15 cellular contexts compared by ENCODE assay signal in the genomic region with DNA sequence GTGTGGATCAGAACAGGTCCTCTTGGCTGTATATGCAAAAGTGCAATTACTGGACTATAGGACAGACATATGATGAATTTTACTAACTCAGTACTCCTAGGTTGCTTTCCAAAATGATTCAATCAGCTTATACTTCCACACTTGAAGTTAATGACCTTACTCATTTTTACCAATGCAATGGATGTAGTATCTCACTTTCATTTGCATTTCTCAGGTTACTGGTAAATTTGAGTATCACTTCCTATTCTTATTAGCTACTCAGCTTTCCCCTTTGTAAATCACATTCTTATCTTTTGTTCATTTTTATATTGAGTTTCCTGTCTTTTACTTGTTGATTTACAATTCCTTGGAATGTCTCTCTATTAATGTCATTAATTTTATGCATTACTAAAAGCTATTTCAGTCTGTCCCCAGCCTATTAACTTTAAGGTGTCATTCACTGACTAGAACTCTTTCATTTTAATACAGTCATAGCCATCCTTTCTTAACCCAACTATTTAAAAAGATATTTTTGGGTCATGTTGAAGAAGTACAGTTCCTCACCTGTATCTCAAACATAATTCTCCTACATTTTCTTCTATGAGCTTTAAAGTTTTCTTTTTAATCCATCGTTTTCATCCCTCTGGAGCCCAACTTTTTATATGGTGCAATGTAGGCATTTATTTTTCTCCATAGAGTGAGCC.
DNase-seq lines count a peak whose midpoint lies in the region; ATAC-seq lines count a peak whose summit lies in the region.
"Had no signal": no experiment of that assay in that cellular context is flagged by ENCODE, and none has a peak within 500 bp of the region (broad histone marks: within the 10 kb centered on the region; RNA-seq: fewer than 3 reads in every experiment).

No MANE protein-coding gene starts in this region.

- H3K36me3 Mint-ChIP-seq in stimulated activated naive B cell treated with anti-CD40 and anti-IgM and Interleukin-4, amounts not matched to agents 10 μg/mL and 1 μg/mL and 100 μg/mL, for 72 hours = no peaks in the 10 kb centered on the region
- H3K36me3 Mint-ChIP-seq: activated CD8-positive, alpha-beta memory T cell treated with anti-CD3 and anti-CD28 coated beads, Interleukin-2, amount 10 ng/mL, durations not matched to agents 7 days and 5 days; CD8-positive, alpha-beta memory T cell had no signal

- no peak overlapping the region for H3K27ac ChIP-seq in effector memory CD4-positive, alpha-beta T cell (ENCODE audit: insufficient read depth, low read length, poor library complexity, severe bottlenecking)
- H3K27ac ChIP-seq in substantia nigra (ENCODE audit: low read depth, low read length, poor library complexity, severe bottlenecking) = no peak overlapping the region
- H3K27ac ChIP-seq: adrenal gland had no signal

- no peaks in the 10 kb centered on the region for H3K4me1 ChIP-seq in effector memory CD4-positive, alpha-beta T cell (ENCODE audit: control insufficient read depth, insufficient read depth, low read length, poor library complexity, severe bottlenecking)
- H3K4me1 ChIP-seq: adrenal gland had no signal

- H3K9me3 ChIP-seq in effector memory CD4-positive, alpha-beta T cell (ENCODE audit: control insufficient read depth, low read length) = no peaks in the 10 kb centered on the region
- H3K9me3 ChIP-seq: adrenal gland had no signal

- H3K4me3 ChIP-seq in effector memory CD4-positive, alpha-beta T cell (ENCODE audit: insufficient read depth, low read depth, low read length, poor library complexity, severe bottlenecking) = no peak overlapping the region
- H3K4me3 ChIP-seq: adrenal gland, GM23338, smooth muscle cell had no signal

- H3K36me3 ChIP-seq in effector memory CD4-positive, alpha-beta T cell (ENCODE audit: control insufficient read depth, insufficient read depth, low read length) = no peaks in the 10 kb centered on the region
- H3K36me3 ChIP-seq: adrenal gland had no signal

- H3K9me3 Mint-ChIP-seq in stimulated activated naive B cell treated with anti-CD40 and anti-IgM and Interleukin-4, amounts not matched to agents 10 μg/mL and 1 μg/mL and 100 μg/mL, for 72 hours = no peaks in the 10 kb centered on the region
- H3K9me3 Mint-ChIP-seq: CD8-positive, alpha-beta memory T cell; GM23338 had no signal

- no peak overlapping the region for H3K4me3 Mint-ChIP-seq in stimulated activated naive B cell treated with anti-CD40 and anti-IgM and Interleukin-4, amounts not matched to agents 10 μg/mL and 1 μg/mL and 100 μg/mL, for 72 hours
- H3K4me3 Mint-ChIP-seq: activated CD8-positive, alpha-beta memory T cell treated with anti-CD3 and anti-CD28 coated beads, Interleukin-2, amount 10 ng/mL, durations not matched to agents 7 days and 5 days; CD8-positive, alpha-beta memory T cell; GM23338 had no signal

- DNase-seq in stimulated activated naive B cell treated with anti-CD40 and anti-IgM and Interleukin-4, amounts not matched to agents 10 μg/mL and 1 μg/mL and 100 μg/mL, for 72 hours = no peak
- DNase-seq in effector memory CD4-positive, alpha-beta T cell = no peak
- no peak for DNase-seq in activated CD4-positive, CD25-positive, alpha-beta regulatory T cell (lab: John Stamatoyannopoulos, UW)
- no peak for DNase-seq in substantia nigra (lab: John Stamatoyannopoulos, UW)
- DNase-seq: activated CD8-positive, alpha-beta memory T cell treated with anti-CD3 and anti-CD28 coated beads, Interleukin-2, amount 10 ng/mL, durations not matched to agents 7 days and 5 days; adrenal gland; CD8-positive, alpha-beta memory T cell; NCI-H69; occipital lobe had no signal

- H3K27me3 ChIP-seq in effector memory CD4-positive, alpha-beta T cell (replicated peaks; ENCODE audit: control insufficient read depth, insufficient read depth, low read length, poor library complexity, severe bottlenecking) = no peaks in the 10 kb centered on the region
- H3K27me3 ChIP-seq: adrenal gland had no signal

- peak; percentile 73 for ATAC-seq in GM19324 (IDR thresholded peaks at IDR 0.05; ENCODE audit: low FRiP score, unreplicated experiment)
- ATAC-seq in GM21825 (IDR thresholded peaks at IDR 0.05; ENCODE audit: unreplicated experiment) = peak; percentile 83
- ATAC-seq in HG03097 (IDR thresholded peaks at IDR 0.05; ENCODE audit: low FRiP score, unreplicated experiment) = peak; percentile 82
- peak; percentile 93 to 98 for ATAC-seq in stimulated activated naive B cell treated with anti-CD40 and anti-IgM and Interleukin-4, amounts not matched to agents 10 μg/mL and 1 μg/mL and 100 μg/mL, for 72 hours (replicated peaks)
- ATAC-seq: activated CD8-positive, alpha-beta memory T cell treated with anti-CD3 and anti-CD28 coated beads, Interleukin-2, amount 10 ng/mL, durations not matched to agents 7 days and 5 days; GM23338; Right ventricle myocardium inferior had no signal

- peaks cover 8 to 12% of the 10 kb centered on the region in 2 donors for H3K4me1 Mint-ChIP-seq in stimulated activated naive B cell treated with anti-CD40 and anti-IgM and Interleukin-4, amounts not matched to agents 10 μg/mL and 1 μg/mL and 100 μg/mL, for 72 hours
- H3K4me1 Mint-ChIP-seq: activated CD8-positive, alpha-beta memory T cell treated with anti-CD3 and anti-CD28 coated beads, Interleukin-2, amount 10 ng/mL, durations not matched to agents 7 days and 5 days; CD8-positive, alpha-beta memory T cell had no signal

- H3K27me3 Mint-ChIP-seq in stimulated activated naive B cell treated with anti-CD40 and anti-IgM and Interleukin-4, amounts not matched to agents 10 μg/mL and 1 μg/mL and 100 μg/mL, for 72 hours = peaks cover 5 to 18% of the 10 kb centered on the region in 2 donors

- H3K27ac Mint-ChIP-seq in stimulated activated naive B cell treated with anti-CD40 and anti-IgM and Interleukin-4, amounts not matched to agents 10 μg/mL and 1 μg/mL and 100 μg/mL, for 72 hours = peak overlapping the region; percentile 2
- H3K27ac Mint-ChIP-seq: activated CD8-positive, alpha-beta memory T cell treated with anti-CD3 and anti-CD28 coated beads, Interleukin-2, amount 10 ng/mL, durations not matched to agents 7 days and 5 days; CD8-positive, alpha-beta memory T cell; GM23338 had no signal
